26 cellular contexts compared by ENCODE assay signal in the genomic region with DNA sequence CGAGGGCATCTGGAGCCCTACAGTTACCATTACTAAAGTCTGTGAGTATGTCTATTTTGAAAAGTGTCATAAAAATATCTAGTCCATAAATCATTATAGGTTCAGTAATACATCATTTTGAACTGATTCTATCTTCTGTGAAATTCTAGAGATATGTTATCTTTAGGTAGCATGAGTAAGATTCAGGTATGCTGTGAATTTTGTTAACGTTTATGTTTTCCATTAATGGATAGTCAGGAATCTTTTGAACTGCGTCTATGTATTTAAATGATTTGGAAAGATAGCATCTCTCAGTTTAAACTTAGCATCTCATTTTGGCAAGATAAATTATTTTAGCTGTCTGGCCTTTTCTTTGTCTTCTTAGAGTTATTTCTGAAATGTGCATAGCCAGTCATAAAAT.
"Had no signal": no experiment of that assay in that cellular context is flagged by ENCODE, and none has a peak within 500 bp of the region (broad histone marks: within the 10 kb centered on the region; RNA-seq: fewer than 3 reads in every experiment).

No MANE protein-coding gene starts in this region.

- H3K79me2 ChIP-seq: hepatocyte had no signal

- H3K27ac ChIP-seq: colonic mucosa, epithelial cell of prostate, esophagus squamous epithelium, gastroesophageal sphincter, heart left ventricle, hepatocyte, left lung, lower lobe of right lung had no signal

- H3K9me3 Mint-ChIP-seq: dendritic cell treated with granulocyte-macrophage colony-stimulating factor and Interleukin-4, amounts not matched to agents 40 ng/mL and 50 ng/mL, for 4 days; effector memory CD8-positive, alpha-beta T cell; endodermal cell; immature natural killer cell; mesothelial cell of epicardium; naive B cell had no signal

- H3K4me2 ChIP-seq: hepatocyte had no signal

- ATAC-seq: effector memory CD8-positive, alpha-beta T cell; esophagus mucosa; gastroesophageal sphincter; heart left ventricle; left cardiac atrium; left lung; left ventricle myocardium superior; lower lobe of right lung; mucosa of descending colon had no signal

- H3K27me3 Mint-ChIP-seq: dendritic cell treated with granulocyte-macrophage colony-stimulating factor and Interleukin-4, amounts not matched to agents 40 ng/mL and 50 ng/mL, for 4 days; effector memory CD8-positive, alpha-beta T cell; naive B cell had no signal

- H3K4me1 Mint-ChIP-seq: endodermal cell, immature natural killer cell, naive B cell had no signal

- H3K36me3 Mint-ChIP-seq: naive B cell had no signal

- H2AFZ ChIP-seq: hepatocyte had no signal

- H3K4me3 ChIP-seq: colonic mucosa, esophagus squamous epithelium, gastroesophageal sphincter, heart left ventricle, hepatocyte, left lung, lower lobe of right lung, mucosa of descending colon had no signal

- H3K9me3 ChIP-seq: colonic mucosa, esophagus squamous epithelium, gastroesophageal sphincter, heart left ventricle, left lung, lower lobe of right lung, mucosa of descending colon had no signal

- FAIRE-seq: keratinocyte had no signal

- H3K27me3 ChIP-seq: colonic mucosa, esophagus squamous epithelium, gastroesophageal sphincter, heart left ventricle, hepatocyte, left lung had no signal

- DNase-seq: colonic mucosa; cortex of kidney; effector CD8-positive, alpha-beta T cell; effector memory CD8-positive, alpha-beta T cell; endodermal cell; erythroblast; esophagus squamous epithelium; foreskin fibroblast; foreskin melanocyte; heart left ventricle; hypothalamus; immature natural killer cell; left cardiac atrium; left lung; left ventricle myocardium superior; lower lobe of right lung; mesenchymal stem cell; mucosa of descending colon; naive B cell had no signal

- H3K4me1 ChIP-seq: colonic mucosa, esophagus squamous epithelium, heart left ventricle, left lung, lower lobe of right lung had no signal

- H3K4me3 Mint-ChIP-seq: dendritic cell treated with granulocyte-macrophage colony-stimulating factor and Interleukin-4, amounts not matched to agents 40 ng/mL and 50 ng/mL, for 4 days; effector memory CD8-positive, alpha-beta T cell; endodermal cell; immature natural killer cell; mesothelial cell of epicardium; naive B cell had no signal

- H3K36me3 ChIP-seq: colonic mucosa, left lung, lower lobe of right lung had no signal

- H3K27ac Mint-ChIP-seq: dendritic cell treated with granulocyte-macrophage colony-stimulating factor and Interleukin-4, amounts not matched to agents 40 ng/mL and 50 ng/mL, for 4 days; effector memory CD8-positive, alpha-beta T cell; endodermal cell; mesothelial cell of epicardium; naive B cell had no signal
